In the genomic region with DNA sequence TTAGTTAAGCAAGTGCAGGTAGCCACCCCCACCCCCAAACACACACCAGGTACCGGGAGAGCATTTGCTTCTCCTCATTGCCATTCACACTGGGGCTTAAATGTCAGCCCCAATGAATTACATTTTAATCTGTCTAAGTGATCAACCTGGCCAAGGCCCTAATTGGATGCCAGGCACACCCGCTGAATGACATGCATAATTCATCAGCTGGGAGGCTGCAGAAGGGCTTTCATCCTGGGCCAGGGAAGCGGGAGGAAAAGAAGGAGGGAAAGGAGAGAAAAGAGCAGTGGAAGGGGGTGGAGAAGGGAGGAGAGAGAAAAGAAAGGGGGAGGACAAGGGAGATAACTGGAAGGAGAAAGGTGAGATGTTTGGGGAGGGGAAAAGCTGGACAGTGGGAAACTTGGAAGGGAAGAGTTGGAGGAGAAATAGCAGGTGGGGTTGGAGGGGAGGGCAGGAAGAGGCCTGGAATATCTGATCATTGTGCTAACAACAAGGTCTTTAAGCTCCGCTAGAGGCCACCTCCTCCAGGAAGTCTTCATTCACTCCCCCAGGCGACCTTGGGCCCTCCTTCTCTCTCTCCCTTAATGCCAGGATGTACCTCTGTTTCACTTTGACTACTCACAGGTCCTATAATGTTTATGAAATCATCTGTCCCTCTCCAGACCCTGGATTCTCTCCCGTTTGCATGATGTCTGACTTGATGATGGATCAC, we compare ENCODE assay signal across 24 cellular contexts. TPM values are rescaled to one million over a fixed set of nuclear protein-coding genes. Genes with fewer than 3 reads are reported as not detected.
DNase-seq lines count a peak whose midpoint lies in the region; ATAC-seq and TF ChIP-seq lines count a peak whose summit lies in the region.
"Had no signal": no experiment of that assay in that cellular context is flagged by ENCODE, and none has a peak within 500 bp of the region (broad histone marks: within the 10 kb centered on the region; RNA-seq: fewer than 3 reads in every experiment).

No MANE protein-coding gene starts in this region.

- no peaks in the 10 kb centered on the region for H3K36me3 ChIP-seq in GM23338 (ENCODE audit: insufficient read depth)
- H3K36me3 ChIP-seq: BLaER1, SJSA1 had no signal

- peaks cover 7% of the 10 kb centered on the region; the same call in 1 of the 2 replicates for H3K9me2 ChIP-seq in GM23338 (ENCODE audit: insufficient read depth)

- H3K27me3 Mint-ChIP-seq in GM23338 (ENCODE audit: insufficient read depth, low read depth, poor library complexity) (peaks cover 5% of the 10 kb centered on the region), brain (peaks cover 8% of the 10 kb centered on the region)

- H3K4me3 ChIP-seq in GM23338 (no peak overlapping the region), dorsolateral prefrontal cortex (no peak overlapping the region)
- H3K4me3 ChIP-seq: BLaER1, GM12878, SJSA1 had no signal

- peaks cover 3% of the 10 kb centered on the region; the same call in 1 of the 3 replicates for H3K36me3 Mint-ChIP-seq in GM23338 (ENCODE audit: low read depth)
- H3K36me3 Mint-ChIP-seq in brain, result no peaks in the 10 kb centered on the region

- H3K27me3 ChIP-seq in GM23338 (ENCODE audit: insufficient read depth), result no peaks in the 10 kb centered on the region
- no peaks in the 10 kb centered on the region for H3K27me3 ChIP-seq in dorsolateral prefrontal cortex
- H3K27me3 ChIP-seq: BLaER1, SJSA1 had no signal

- H3K27ac ChIP-seq in GM23338 (ENCODE audit: low read depth) (no peak overlapping the region), dorsolateral prefrontal cortex (peak overlapping the region in 12 of 59 donors; percentile 3 to 94 (median 84))
- H3K27ac ChIP-seq: BLaER1, SJSA1 had no signal

- H3K79me2 ChIP-seq in GM23338 (replicated peaks; ENCODE audit: insufficient read depth), result no peaks in the 10 kb centered on the region

- DNase-seq in GM23338 (ENCODE audit: low spot score) (no peak), NCI-H524 treated with DMSO at 0.1 percent for 48 hours (lab: John Stamatoyannopoulos, UW) (peak; percentile 21), midbrain (lab: John Stamatoyannopoulos, UW) (peak; percentile 35), dorsolateral prefrontal cortex (no peak), NCI-H2171 treated with DMSO at 0.1 percent for 48 hours (lab: John Stamatoyannopoulos, UW) (no peak)
- no peak for DNase-seq in stimulated activated naive CD4-positive, alpha-beta T cell (lab: John Stamatoyannopoulos, UW)
- DNase-seq: CD4-positive, alpha-beta T cell; COR-L47; DND-41; H7; MM.1S; NCI-H1092; NCI-H1436; NCI-H2029; NCI-H446 treated with DMSO at 0.1 percent for 48 hours; NCI-H774; T-helper 1 cell had no signal

- TF ChIP-seq CTCF in GM23338 (conservative IDR thresholded peaks at IDR 0.05; ENCODE audit: low read depth in 2 of 2) (no peak), brain (conservative IDR thresholded peaks at IDR 0.05) (no peak), dorsolateral prefrontal cortex (IDR thresholded peaks at IDR 0.05 in 54 of 56, conservative IDR thresholded peaks at IDR 0.05 in 2 of 56; ENCODE audit: low read depth in 1 of 56, partially characterized antibody in 56 of 56) (no peak)

- H3K9me3 Mint-ChIP-seq in GM23338 (no peaks in the 10 kb centered on the region), brain (peaks cover 0 to 18% (median 7%) of the 10 kb centered on the region in 5 experiments)

- H3F3A ChIP-seq in GM23338 (replicated peaks; ENCODE audit: low read depth), result no peaks in the 10 kb centered on the region

- no peak overlapping the region for H3K4me2 ChIP-seq in GM23338
- H3K4me2 ChIP-seq: BLaER1 had no signal

- no peak for ATAC-seq in GM23338
- ATAC-seq: GM12878, Right ventricle myocardium inferior had no signal

- no peaks in the 10 kb centered on the region for H4K20me1 ChIP-seq in GM23338 (replicated peaks; ENCODE audit: insufficient read depth)
- H4K20me1 ChIP-seq: BLaER1 had no signal

- H3K27ac Mint-ChIP-seq in GM23338 (no peak overlapping the region), brain (peak overlapping the region in 4 of 5 experiments; percentile 35 to 100 (median 82))
- H3K27ac Mint-ChIP-seq: CD4-positive, alpha-beta T cell had no signal

- no peak overlapping the region for H3K4me3 Mint-ChIP-seq in GM23338
- H3K4me3 Mint-ChIP-seq in brain, result peak overlapping the region in 2 of 5 experiments; percentile 24 to 50
- H3K4me3 Mint-ChIP-seq: CD4-positive, alpha-beta T cell had no signal

- H3K4me1 ChIP-seq in GM23338 (ENCODE audit: insufficient read depth), result no peaks in the 10 kb centered on the region
- H3K4me1 ChIP-seq: BLaER1, SJSA1 had no signal

- H2AFZ ChIP-seq in GM23338, result peak overlapping the region; percentile 43; the same call in 1 of the 2 replicates

- intact Hi-C loops in dorsolateral prefrontal cortex (cut with DNase I), result no loop called here

- peaks cover 20% of the 10 kb centered on the region for H3K4me1 Mint-ChIP-seq in GM23338
- H3K4me1 Mint-ChIP-seq in brain, result peaks cover 55% of the 10 kb centered on the region

TF ChIP-seq in GM23338, 12 proteins besides CTCF, POLR2A, EP300 and RAD21 (continues in another document):
- TF ChIP-seq, protein P1, sequence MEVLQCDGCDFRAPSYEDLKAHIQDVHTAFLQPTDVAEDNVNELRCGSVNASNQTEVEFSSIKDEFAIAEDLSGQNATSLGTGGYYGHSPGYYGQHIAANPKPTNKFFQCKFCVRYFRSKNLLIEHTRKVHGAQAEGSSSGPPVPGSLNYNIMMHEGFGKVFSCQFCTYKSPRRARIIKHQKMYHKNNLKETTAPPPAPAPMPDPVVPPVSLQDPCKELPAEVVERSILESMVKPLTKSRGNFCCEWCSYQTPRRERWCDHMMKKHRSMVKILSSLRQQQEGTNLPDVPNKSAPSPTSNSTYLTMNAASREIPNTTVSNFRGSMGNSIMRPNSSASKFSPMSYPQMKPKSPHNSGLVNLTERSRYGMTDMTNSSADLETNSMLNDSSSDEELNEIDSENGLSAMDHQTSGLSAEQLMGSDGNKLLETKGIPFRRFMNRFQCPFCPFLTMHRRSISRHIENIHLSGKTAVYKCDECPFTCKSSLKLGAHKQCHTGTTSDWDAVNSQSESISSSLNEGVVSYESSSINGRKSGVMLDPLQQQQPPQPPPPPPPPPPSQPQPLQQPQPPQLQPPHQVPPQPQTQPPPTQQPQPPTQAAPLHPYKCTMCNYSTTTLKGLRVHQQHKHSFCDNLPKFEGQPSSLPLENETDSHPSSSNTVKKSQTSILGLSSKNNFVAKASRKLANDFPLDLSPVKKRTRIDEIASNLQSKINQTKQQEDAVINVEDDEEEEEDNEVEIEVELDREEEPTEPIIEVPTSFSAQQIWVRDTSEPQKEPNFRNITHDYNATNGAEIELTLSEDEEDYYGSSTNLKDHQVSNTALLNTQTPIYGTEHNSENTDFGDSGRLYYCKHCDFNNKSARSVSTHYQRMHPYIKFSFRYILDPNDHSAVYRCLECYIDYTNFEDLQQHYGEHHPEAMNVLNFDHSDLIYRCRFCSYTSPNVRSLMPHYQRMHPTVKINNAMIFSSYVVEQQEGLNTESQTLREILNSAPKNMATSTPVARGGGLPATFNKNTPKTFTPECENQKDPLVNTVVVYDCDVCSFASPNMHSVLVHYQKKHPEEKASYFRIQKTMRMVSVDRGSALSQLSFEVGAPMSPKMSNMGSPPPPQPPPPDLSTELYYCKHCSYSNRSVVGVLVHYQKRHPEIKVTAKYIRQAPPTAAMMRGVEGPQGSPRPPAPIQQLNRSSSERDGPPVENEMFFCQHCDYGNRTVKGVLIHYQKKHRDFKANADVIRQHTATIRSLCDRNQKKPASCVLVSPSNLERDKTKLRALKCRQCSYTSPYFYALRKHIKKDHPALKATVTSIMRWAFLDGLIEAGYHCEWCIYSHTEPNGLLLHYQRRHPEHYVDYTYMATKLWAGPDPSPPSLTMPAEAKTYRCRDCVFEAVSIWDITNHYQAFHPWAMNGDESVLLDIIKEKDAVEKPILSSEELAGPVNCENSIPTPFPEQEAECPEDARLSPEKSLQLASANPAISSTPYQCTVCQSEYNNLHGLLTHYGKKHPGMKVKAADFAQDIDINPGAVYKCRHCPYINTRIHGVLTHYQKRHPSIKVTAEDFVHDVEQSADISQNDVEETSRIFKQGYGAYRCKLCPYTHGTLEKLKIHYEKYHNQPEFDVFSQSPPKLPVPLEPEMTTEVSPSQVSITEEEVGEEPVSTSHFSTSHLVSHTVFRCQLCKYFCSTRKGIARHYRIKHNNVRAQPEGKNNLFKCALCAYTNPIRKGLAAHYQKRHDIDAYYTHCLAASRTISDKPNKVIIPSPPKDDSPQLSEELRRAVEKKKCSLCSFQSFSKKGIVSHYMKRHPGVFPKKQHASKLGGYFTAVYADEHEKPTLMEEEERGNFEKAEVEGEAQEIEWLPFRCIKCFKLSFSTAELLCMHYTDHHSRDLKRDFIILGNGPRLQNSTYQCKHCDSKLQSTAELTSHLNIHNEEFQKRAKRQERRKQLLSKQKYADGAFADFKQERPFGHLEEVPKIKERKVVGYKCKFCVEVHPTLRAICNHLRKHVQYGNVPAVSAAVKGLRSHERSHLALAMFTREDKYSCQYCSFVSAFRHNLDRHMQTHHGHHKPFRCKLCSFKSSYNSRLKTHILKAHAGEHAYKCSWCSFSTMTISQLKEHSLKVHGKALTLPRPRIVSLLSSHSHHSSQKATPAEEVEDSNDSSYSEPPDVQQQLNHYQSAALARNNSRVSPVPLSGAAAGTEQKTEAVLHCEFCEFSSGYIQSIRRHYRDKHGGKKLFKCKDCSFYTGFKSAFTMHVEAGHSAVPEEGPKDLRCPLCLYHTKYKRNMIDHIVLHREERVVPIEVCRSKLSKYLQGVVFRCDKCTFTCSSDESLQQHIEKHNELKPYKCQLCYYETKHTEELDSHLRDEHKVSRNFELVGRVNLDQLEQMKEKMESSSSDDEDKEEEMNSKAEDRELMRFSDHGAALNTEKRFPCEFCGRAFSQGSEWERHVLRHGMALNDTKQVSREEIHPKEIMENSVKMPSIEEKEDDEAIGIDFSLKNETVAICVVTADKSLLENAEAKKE (CRISPR knock-in tag; IDR thresholded peaks at IDR 0.05), result no peak
- TF ChIP-seq ZNF331 (CRISPR knock-in tag; IDR thresholded peaks at IDR 0.05; ENCODE audit: low read depth) (no peak), NANOG (IDR thresholded peaks at IDR 0.05; ENCODE audit: borderline replicate concordance) (no peak), POLR2AphosphoS5 (IDR thresholded peaks at IDR 0.05; ENCODE audit: low read depth) (no peak)
- TF ChIP-seq, protein P2, sequence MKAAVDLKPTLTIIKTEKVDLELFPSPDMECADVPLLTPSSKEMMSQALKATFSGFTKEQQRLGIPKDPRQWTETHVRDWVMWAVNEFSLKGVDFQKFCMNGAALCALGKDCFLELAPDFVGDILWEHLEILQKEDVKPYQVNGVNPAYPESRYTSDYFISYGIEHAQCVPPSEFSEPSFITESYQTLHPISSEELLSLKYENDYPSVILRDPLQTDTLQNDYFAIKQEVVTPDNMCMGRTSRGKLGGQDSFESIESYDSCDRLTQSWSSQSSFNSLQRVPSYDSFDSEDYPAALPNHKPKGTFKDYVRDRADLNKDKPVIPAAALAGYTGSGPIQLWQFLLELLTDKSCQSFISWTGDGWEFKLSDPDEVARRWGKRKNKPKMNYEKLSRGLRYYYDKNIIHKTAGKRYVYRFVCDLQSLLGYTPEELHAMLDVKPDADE (IDR thresholded peaks at IDR 0.05), result no peak

RNA-seq across cellular contexts. Expression of a gene that starts 40.1 kb away (rescaled TPM):
- not detected in 2 replicates for total RNA-seq in GM23338 (2014; rRNA removed; shearing (Covaris generic))
- polyA plus RNA-seq in GM23338 (2016; fragmentation: Nextera tagmentation; extraction: Ambion mirVana) (not detected in 2 replicates), brain (ENCODE audit: insufficient read depth, low read depth, low replicate concordance) (not detected)
- 1 to 10 TPM in 33 of 120 experiments, under 1 TPM in 74, not detected in 13; 0.19 to 2.4 (median 0.76) TPM for total RNA-seq in dorsolateral prefrontal cortex
- total RNA-seq: A673; CD4-positive, alpha-beta T cell; GM12878; H7; LHCN-M2; SJSA1 had no signal

Comparison
In these comparisons a context has a peak if more than half of its experiments do, and no peak if none do; other contexts are left out.
1. DNase-seq: peak in NCI-H524 treated with DMSO at 0.1 percent for 48 hours (single experiment) and midbrain (single experiment); none in GM23338 (single experiment), stimulated activated naive CD4-positive, alpha-beta T cell (0 of 6), dorsolateral prefrontal cortex (0 of 10) and NCI-H2171 treated with DMSO at 0.1 percent for 48 hours (single experiment).